15 cellular contexts compared by ENCODE assay signal in the genomic region with DNA sequence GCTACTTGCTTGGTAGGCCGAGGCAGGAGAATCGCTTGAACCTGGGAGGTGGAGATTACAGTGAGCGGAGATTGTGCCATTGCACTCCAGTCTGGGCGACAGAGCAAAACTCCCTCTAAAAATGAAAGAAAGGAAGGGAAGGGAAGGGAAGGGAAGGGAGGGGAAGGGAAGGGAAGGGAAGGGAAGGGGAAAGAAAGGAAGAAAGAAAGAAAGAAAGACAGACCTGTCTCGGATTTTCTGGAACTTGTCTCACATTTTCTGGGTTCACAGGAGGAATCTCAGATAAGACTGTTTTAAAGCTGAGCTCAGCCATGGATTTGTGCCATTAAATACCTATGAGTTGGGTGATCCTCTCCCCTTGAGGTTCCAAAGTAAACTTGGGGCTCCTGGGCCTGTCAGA. TPM values are rescaled to one million over a fixed set of nuclear protein-coding genes. Genes with fewer than 3 reads are reported as not detected.
A peak's percentile ranks its signal among the peaks of the same experiment; 100 is the strongest.
DNase-seq lines count a peak whose midpoint lies in the region; ATAC-seq and TF ChIP-seq lines count a peak whose summit lies in the region.
"Had no signal": no experiment of that assay in that cellular context is flagged by ENCODE, and none has a peak within 500 bp of the region (broad histone marks: within the 10 kb centered on the region; RNA-seq: fewer than 3 reads in every experiment).

No MANE protein-coding gene starts in this region.

- no peaks in the 10 kb centered on the region for H4K20me1 ChIP-seq in hepatocyte (ENCODE audit: insufficient read depth, poor library complexity, severe bottlenecking)

- H3K79me2 ChIP-seq in hepatocyte = no peaks in the 10 kb centered on the region

- no peak overlapping the region for H2AFZ ChIP-seq in hepatocyte
- H2AFZ ChIP-seq: GM23338 had no signal

- TF ChIP-seq POLR2A in gastroesophageal sphincter (IDR thresholded peaks at IDR 0.05) = no peak

- no peak for ATAC-seq in gastroesophageal sphincter
- ATAC-seq: A549; CD8-positive, alpha-beta T cell; GM23338 had no signal

- H3K36me3 ChIP-seq in hepatocyte (replicated peaks; ENCODE audit: insufficient read depth, low read depth) (no peaks in the 10 kb centered on the region), gastroesophageal sphincter (no peaks in the 10 kb centered on the region)

- no peaks in the 10 kb centered on the region for H3K9me3 ChIP-seq in hepatocyte (ENCODE audit: low read depth)
- H3K9me3 ChIP-seq in gastroesophageal sphincter = no peaks in the 10 kb centered on the region
- H3K9me3 ChIP-seq: A549 had no signal

- TF ChIP-seq CTCF in hepatocyte (IDR thresholded peaks at IDR 0.05; ENCODE audit: poor library complexity) (no peak), gastroesophageal sphincter (IDR thresholded peaks at IDR 0.05) (no peak)

- 84% methylated on average over 4 of the region's 5 CpGs for WGBS in hepatocyte (ENCODE audit: low lambda C conversion rate, missing lambda C conversion rate)
- 92 to 100% methylated on average over 4 to 5 of the region's 5 CpGs for WGBS in gastroesophageal sphincter (ENCODE audit: low coverage in 1 of 2), 2 donors

- no peak for TF ChIP-seq EP300 in gastroesophageal sphincter (IDR thresholded peaks at IDR 0.05)

- H3K27ac ChIP-seq in hepatocyte (peak overlapping the region; percentile 37), gastroesophageal sphincter (no peak overlapping the region)
- H3K27ac ChIP-seq: A549 had no signal

- H3K9me2 ChIP-seq in hepatocyte (replicated peaks; ENCODE audit: insufficient read depth) = no peaks in the 10 kb centered on the region

- peak; percentile 33 for DNase-seq in NCI-H226
- no peak for DNase-seq in hepatocyte (ENCODE audit: low spot score)
- no peak for DNase-seq in NCI-H1105 treated with DMSO at 0.1 percent for 48 hours (lab: John Stamatoyannopoulos, UW)
- DNase-seq: AML-193; Calu3; CD8-positive, alpha-beta T cell; DMS79 treated with DMSO at 0.1 percent for 48 hours; GF-D8; HCEC 1CT had no signal

- H3K4me1 ChIP-seq in hepatocyte (ENCODE audit: insufficient read depth) (peaks cover 7% of the 10 kb centered on the region), gastroesophageal sphincter (no peaks in the 10 kb centered on the region)
- H3K4me1 ChIP-seq: A549 had no signal

- H3K4me3 ChIP-seq in hepatocyte (no peak overlapping the region), gastroesophageal sphincter (no peak overlapping the region)
- H3K4me3 ChIP-seq: A549, GM23338 had no signal

- no peaks in the 10 kb centered on the region for H3K27me3 ChIP-seq in hepatocyte
- H3K27me3 ChIP-seq in gastroesophageal sphincter = no peaks in the 10 kb centered on the region

- H3K4me2 ChIP-seq in hepatocyte = no peak overlapping the region
- H3K4me2 ChIP-seq: A549, GM23338 had no signal

RNA-seq across cellular contexts. Expression of gene GSTM5, which starts 12.9 kb away (rescaled TPM):
- 0.12 and 3.0 TPM in 2 replicates for total RNA-seq in hepatocyte
- 1.2 and 1.6 TPM in 2 replicates for polyA plus RNA-seq in hepatocyte
- total RNA-seq in gastroesophageal sphincter = 1 to 10 TPM; 2.7 to 9.2 (median 6.3) TPM
- total RNA-seq: Calu3, HT-29 had no signal
- polyA plus RNA-seq: A549, CD14-positive monocyte had no signal

RNA-seq across cellular contexts. Expression of gene GSTM3, which starts 15.9 kb away (rescaled TPM):
- total RNA-seq in hepatocyte (297 and 337 TPM in 2 replicates), gastroesophageal sphincter (10 to 100 TPM; 70.1 to 90.9 (median 80.1) TPM)
- polyA plus RNA-seq in hepatocyte = 905 and 962 TPM in 2 replicates
- total RNA-seq: HT-29 had no signal

RNA-seq across cellular contexts. Expression of gene GSTM1, which starts 37.3 kb away (rescaled TPM):
- total RNA-seq in hepatocyte = 19.9 and 21.1 TPM in 2 replicates
- 44.3 and 47.4 TPM in 2 replicates for polyA plus RNA-seq in hepatocyte
- 10 to 100 TPM in 1 of 4 donors, not detected in 3; 33.1 TPM for total RNA-seq in gastroesophageal sphincter
- total RNA-seq: GM23338, HT-29 had no signal
- polyA plus RNA-seq: A549, GM23338 had no signal

RNA-seq across cellular contexts. Expression of gene EPS8L3, which starts 38.8 kb away (rescaled TPM):
- total RNA-seq in hepatocyte (40.2 and 48.1 TPM in 2 replicates), gastroesophageal sphincter (under 1 TPM in 1 of 4 donors, not detected in 3; 0.12 TPM)
- 97.3 and 105 TPM in 2 replicates for polyA plus RNA-seq in hepatocyte
- total RNA-seq: CD8-positive, alpha-beta T cell; GM23338 had no signal
- polyA plus RNA-seq: BJ, CD14-positive monocyte, GM23338 had no signal

RNA-seq across cellular contexts. Expression of gene GSTM2, which starts 57.1 kb away (rescaled TPM):
- total RNA-seq in hepatocyte (46.5 and 48.7 TPM in 2 replicates), gastroesophageal sphincter (10 to 100 TPM; 10.4 to 93.7 (median 42.2) TPM)
- polyA plus RNA-seq in hepatocyte = 91.4 and 106 TPM in 2 replicates
- total RNA-seq: HT-29 had no signal
